16 cellular contexts compared by ENCODE assay signal in the genomic region with DNA sequence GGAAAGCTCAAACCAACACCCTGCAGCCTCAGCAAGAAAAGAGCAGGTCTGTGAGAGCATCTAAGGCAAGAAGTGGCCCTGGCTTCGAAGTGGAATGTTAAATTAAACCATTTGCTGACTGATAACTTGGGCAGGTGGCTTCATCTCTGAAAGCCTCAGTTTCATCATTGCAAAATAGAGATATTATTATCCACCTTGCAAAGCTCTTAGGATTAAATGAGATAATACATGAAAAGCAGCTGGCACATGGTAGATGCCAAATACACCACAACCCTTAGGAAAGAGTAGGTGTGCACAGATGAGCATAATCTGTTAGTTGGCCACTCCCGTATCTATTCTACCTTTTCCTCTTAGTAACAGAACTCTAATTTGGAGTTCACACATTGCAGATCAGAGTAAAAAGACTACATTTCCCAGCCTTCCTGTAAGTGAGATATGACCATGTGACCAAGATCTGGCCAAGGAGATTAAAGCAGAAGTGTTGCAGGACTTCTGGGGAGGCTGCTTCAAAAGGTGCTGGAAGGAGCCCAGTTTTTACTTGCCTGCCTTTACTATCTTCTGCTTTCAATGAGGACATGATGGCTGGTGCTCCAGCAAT.
DNase-seq lines count a peak whose midpoint lies in the region; ATAC-seq and TF ChIP-seq lines count a peak whose summit lies in the region.
"Had no signal": no experiment of that assay in that cellular context is flagged by ENCODE, and none has a peak within 500 bp of the region (broad histone marks: within the 10 kb centered on the region; RNA-seq: fewer than 3 reads in every experiment).

No MANE protein-coding gene starts in this region.

- WGBS in SK-N-SH (ENCODE audit: low lambda C conversion rate) = 100% methylated on average over 2 of the region's 2 CpGs

- H3K9me2 ChIP-seq in SK-N-SH = no peaks in the 10 kb centered on the region

- no peak for TF ChIP-seq EP300 in SK-N-SH (IDR thresholded peaks at IDR 0.05; ENCODE audit: borderline replicate concordance in 1 of 2, low read depth in 1 of 2, low read length in 1 of 2)

- POLR2A ChIA-PET in SK-N-SH (lab: Yijun Ruan, JAX) = no interaction called here

- ATAC-seq in SK-N-SH treated with all-trans-retinoic acid at 6 μM for 48 hours (no peak), HG03103 (IDR thresholded peaks at IDR 0.05; ENCODE audit: low read depth, unreplicated experiment) (peak; percentile 37), HG03439 (IDR thresholded peaks at IDR 0.05; ENCODE audit: unreplicated experiment) (no peak)
- ATAC-seq: stimulated activated naive CD8-positive, alpha-beta T cell treated with anti-CD3 and anti-CD28 coated beads, Interleukin-15, Interleukin-2, amounts not matched to agents 100 U/mL and 50 U/mL, for 24 hours had no signal

- DNase-seq in SK-N-SH = no peak
- peak; percentile 36 for DNase-seq in RPMI8226
- peak; percentile 57 for DNase-seq in myocyte (ENCODE audit: low read depth)
- no peak for DNase-seq in T1000 (lab: John Stamatoyannopoulos, UW)
- DNase-seq in NCI-H226 = no peak
- DNase-seq: activated CD4-positive, CD25-positive, alpha-beta regulatory T cell; caudate nucleus; effector CD8-positive, alpha-beta T cell; kidney glomerular epithelial cell; NCI-H2029; NCI-H524 treated with DMSO at 0.1 percent for 48 hours; Peyer's patch; stimulated activated naive CD8-positive, alpha-beta T cell treated with anti-CD3 and anti-CD28 coated beads, Interleukin-15, Interleukin-2, amounts not matched to agents 100 U/mL and 50 U/mL, for 24 hours had no signal

- H3F3A ChIP-seq in SK-N-SH (replicated peaks; ENCODE audit: insufficient read depth) = peaks cover 18% of the 10 kb centered on the region

- no peaks in the 10 kb centered on the region for H3K9me3 ChIP-seq in SK-N-SH
- H3K9me3 ChIP-seq: Peyer's patch had no signal

- H4K20me1 ChIP-seq in SK-N-SH (ENCODE audit: insufficient read depth) = no peaks in the 10 kb centered on the region

- no peaks in the 10 kb centered on the region for H3K27me3 ChIP-seq in SK-N-SH (ENCODE audit: insufficient read depth)
- H3K27me3 ChIP-seq: Peyer's patch had no signal

- H3K36me3 ChIP-seq in SK-N-SH (replicated peaks in 1 of 2; ENCODE audit: control insufficient read depth in 1 of 2, insufficient read depth in 2 of 2, low read length in 1 of 2) = no peaks in the 10 kb centered on the region
- H3K36me3 ChIP-seq: Peyer's patch had no signal

- CTCF ChIA-PET in SK-N-SH (lab: Yijun Ruan, JAX) = interaction anchor here (1.2 to 1.6 kb wide), 2 partner anchors 20 to 936 kb away, joined by 3 to 4 read pairs; no protein-coding TSS in a partner anchor

- no peak overlapping the region for H3K4me2 ChIP-seq in SK-N-SH

- H3K79me2 ChIP-seq in SK-N-SH (ENCODE audit: insufficient read depth) = peaks cover 17% of the 10 kb centered on the region; the same call in 1 of the 2 replicates

- peaks cover 22 to 51% of the 10 kb centered on the region in 2 experiments for H3K4me1 ChIP-seq in SK-N-SH (ENCODE audit: control insufficient read depth in 1 of 2, insufficient read depth in 2 of 2, low read depth in 1 of 2, low read length in 1 of 2)

- no peak overlapping the region for H3K4me3 ChIP-seq in SK-N-SH (ENCODE audit: low read depth in 2 of 2, low read length in 1 of 2)
- H3K4me3 ChIP-seq: Peyer's patch had no signal

- no peak overlapping the region for H3K9ac ChIP-seq in SK-N-SH

- peak overlapping the region in 1 of 2 experiments; percentile 99; a peak in 1 of 4 replicates for H3K27ac ChIP-seq in SK-N-SH (ENCODE audit: low read depth in 2 of 2, low read length in 1 of 2)

- no peak for TF ChIP-seq CTCF in SK-N-SH (IDR thresholded peaks at IDR 0.05)

- TF ChIP-seq RAD21 in SK-N-SH (IDR thresholded peaks at IDR 0.05; ENCODE audit: low read length) = no peak

- no peak overlapping the region for H2AFZ ChIP-seq in SK-N-SH (ENCODE audit: low read depth)

TF ChIP-seq in SK-N-SH, 30 proteins besides CTCF, POLR2A, EP300 and RAD21:
- TF ChIP-seq POLR2AphosphoS5 (IDR thresholded peaks at IDR 0.05; ENCODE audit: low read depth, low read length) = no peak
- TF ChIP-seq, protein P1, sequence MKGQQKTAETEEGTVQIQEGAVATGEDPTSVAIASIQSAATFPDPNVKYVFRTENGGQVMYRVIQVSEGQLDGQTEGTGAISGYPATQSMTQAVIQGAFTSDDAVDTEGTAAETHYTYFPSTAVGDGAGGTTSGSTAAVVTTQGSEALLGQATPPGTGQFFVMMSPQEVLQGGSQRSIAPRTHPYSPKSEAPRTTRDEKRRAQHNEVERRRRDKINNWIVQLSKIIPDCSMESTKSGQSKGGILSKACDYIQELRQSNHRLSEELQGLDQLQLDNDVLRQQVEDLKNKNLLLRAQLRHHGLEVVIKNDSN (IDR thresholded peaks at IDR 0.05; ENCODE audit: borderline replicate concordance, low read depth) = peak; percentile 83
- no peak for TF ChIP-seq JUND (IDR thresholded peaks at IDR 0.05)
- TF ChIP-seq, protein P2, sequence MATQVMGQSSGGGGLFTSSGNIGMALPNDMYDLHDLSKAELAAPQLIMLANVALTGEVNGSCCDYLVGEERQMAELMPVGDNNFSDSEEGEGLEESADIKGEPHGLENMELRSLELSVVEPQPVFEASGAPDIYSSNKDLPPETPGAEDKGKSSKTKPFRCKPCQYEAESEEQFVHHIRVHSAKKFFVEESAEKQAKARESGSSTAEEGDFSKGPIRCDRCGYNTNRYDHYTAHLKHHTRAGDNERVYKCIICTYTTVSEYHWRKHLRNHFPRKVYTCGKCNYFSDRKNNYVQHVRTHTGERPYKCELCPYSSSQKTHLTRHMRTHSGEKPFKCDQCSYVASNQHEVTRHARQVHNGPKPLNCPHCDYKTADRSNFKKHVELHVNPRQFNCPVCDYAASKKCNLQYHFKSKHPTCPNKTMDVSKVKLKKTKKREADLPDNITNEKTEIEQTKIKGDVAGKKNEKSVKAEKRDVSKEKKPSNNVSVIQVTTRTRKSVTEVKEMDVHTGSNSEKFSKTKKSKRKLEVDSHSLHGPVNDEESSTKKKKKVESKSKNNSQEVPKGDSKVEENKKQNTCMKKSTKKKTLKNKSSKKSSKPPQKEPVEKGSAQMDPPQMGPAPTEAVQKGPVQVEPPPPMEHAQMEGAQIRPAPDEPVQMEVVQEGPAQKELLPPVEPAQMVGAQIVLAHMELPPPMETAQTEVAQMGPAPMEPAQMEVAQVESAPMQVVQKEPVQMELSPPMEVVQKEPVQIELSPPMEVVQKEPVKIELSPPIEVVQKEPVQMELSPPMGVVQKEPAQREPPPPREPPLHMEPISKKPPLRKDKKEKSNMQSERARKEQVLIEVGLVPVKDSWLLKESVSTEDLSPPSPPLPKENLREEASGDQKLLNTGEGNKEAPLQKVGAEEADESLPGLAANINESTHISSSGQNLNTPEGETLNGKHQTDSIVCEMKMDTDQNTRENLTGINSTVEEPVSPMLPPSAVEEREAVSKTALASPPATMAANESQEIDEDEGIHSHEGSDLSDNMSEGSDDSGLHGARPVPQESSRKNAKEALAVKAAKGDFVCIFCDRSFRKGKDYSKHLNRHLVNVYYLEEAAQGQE (IDR thresholded peaks at IDR 0.05; ENCODE audit: low read depth, low read length) = no peak
TF ChIP-seq in SK-N-SH: peak in this region for 1.

TF ChIP-seq in SK-N-SH treated with all-trans-retinoic acid at 6 μM for 48 hours, 23 proteins besides CTCF, POLR2A, EP300 and RAD21:
- TF ChIP-seq ZNF8 (CRISPR knock-in tag; IDR thresholded peaks at IDR 0.05) (no peak), TOX (CRISPR knock-in tag; IDR thresholded peaks at IDR 0.05; ENCODE audit: borderline replicate concordance) (no peak), CSDC2 (CRISPR knock-in tag; IDR thresholded peaks at IDR 0.05) (no peak), ZC3H10 (CRISPR knock-in tag; IDR thresholded peaks at IDR 0.05) (no peak), ZFP3 (CRISPR knock-in tag; IDR thresholded peaks at IDR 0.05) (no peak), OSR1 (CRISPR knock-in tag; IDR thresholded peaks at IDR 0.05) (no peak), TCF4 (CRISPR knock-in tag; IDR thresholded peaks at IDR 0.05; ENCODE audit: borderline replicate concordance) (no peak), RARB (CRISPR knock-in tag; IDR thresholded peaks at IDR 0.05) (no peak), BACH2 (CRISPR knock-in tag; IDR thresholded peaks at IDR 0.05; ENCODE audit: borderline replicate concordance) (no peak), PPARA (CRISPR knock-in tag; IDR thresholded peaks at IDR 0.05; ENCODE audit: borderline replicate concordance) (no peak), SNAI2 (CRISPR knock-in tag; IDR thresholded peaks at IDR 0.05) (no peak)
- TF ChIP-seq, protein P3, sequence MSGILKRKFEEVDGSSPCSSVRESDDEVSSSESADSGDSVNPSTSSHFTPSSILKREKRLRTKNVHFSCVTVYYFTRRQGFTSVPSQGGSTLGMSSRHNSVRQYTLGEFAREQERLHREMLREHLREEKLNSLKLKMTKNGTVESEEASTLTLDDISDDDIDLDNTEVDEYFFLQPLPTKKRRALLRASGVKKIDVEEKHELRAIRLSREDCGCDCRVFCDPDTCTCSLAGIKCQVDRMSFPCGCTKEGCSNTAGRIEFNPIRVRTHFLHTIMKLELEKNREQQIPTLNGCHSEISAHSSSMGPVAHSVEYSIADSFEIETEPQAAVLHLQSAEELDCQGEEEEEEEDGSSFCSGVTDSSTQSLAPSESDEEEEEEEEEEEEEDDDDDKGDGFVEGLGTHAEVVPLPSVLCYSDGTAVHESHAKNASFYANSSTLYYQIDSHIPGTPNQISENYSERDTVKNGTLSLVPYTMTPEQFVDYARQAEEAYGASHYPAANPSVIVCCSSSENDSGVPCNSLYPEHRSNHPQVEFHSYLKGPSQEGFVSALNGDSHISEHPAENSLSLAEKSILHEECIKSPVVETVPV (CRISPR knock-in tag; IDR thresholded peaks at IDR 0.05) = no peak

Comparison
In these comparisons a context has a peak if more than half of its experiments do, and no peak if none do; other contexts are left out.
1. DNase-seq: peak in RPMI8226 (single experiment) and myocyte (single experiment); none in SK-N-SH (single experiment), T1000 (single experiment) and NCI-H226 (single experiment).